Comparison of ENCODE assay signal across 8 cellular contexts in genomic region chr1:156082111-156083091, GRCh38. TPM values are rescaled to one million over a fixed set of nuclear protein-coding genes. Genes with fewer than 3 reads are reported as not detected.
A peak's percentile ranks its signal among the peaks of the same experiment; 100 is the strongest.
DNase-seq lines count a peak whose midpoint lies in the region; ATAC-seq and TF ChIP-seq lines count a peak whose summit lies in the region.

Gene MEX3A, minus strand, starts transcription at chr1:156082465. Its CDS starts 467 bp downstream, at chr1:156081998.

- no peak for TF ChIP-seq CTCF in GM06990 (IDR thresholded peaks at IDR 0.05; ENCODE audit: insufficient read depth, low read length, poor library complexity, severe bottlenecking)
- no peak for TF ChIP-seq CTCF in neural crest cell (conservative IDR thresholded peaks at IDR 0.05)
- no peak for TF ChIP-seq CTCF in type B pancreatic cell (conservative IDR thresholded peaks at IDR 0.05)

- H3K36me3 Mint-ChIP-seq in neural crest cell (ENCODE audit: low read depth) (peaks cover 17% of the 10 kb centered on the region), type B pancreatic cell (peaks cover 19% of the 10 kb centered on the region)

- H3K4me1 Mint-ChIP-seq in neural crest cell (peaks cover 70% of the 10 kb centered on the region), type B pancreatic cell (ENCODE audit: unreplicated experiment) (peaks cover 61% of the 10 kb centered on the region)

- H3K27me3 ChIP-seq in GM06990 (replicated peaks; ENCODE audit: control insufficient read depth, insufficient read depth, low read length) = peaks cover 1% of the 10 kb centered on the region; the same call in 1 of the 2 replicates

- H3K36me3 ChIP-seq in GM06990 (ENCODE audit: control insufficient read depth, insufficient read depth, low read length) = no peaks in the 10 kb centered on the region

- H3K27me3 Mint-ChIP-seq in neural crest cell (ENCODE audit: low read depth) (no peaks in the 10 kb centered on the region), type B pancreatic cell (no peaks in the 10 kb centered on the region)

- H3K9me3 Mint-ChIP-seq in neural crest cell = no peaks in the 10 kb centered on the region
- no peaks in the 10 kb centered on the region for H3K9me3 Mint-ChIP-seq in type B pancreatic cell

- no peak for ATAC-seq in HG03460 (IDR thresholded peaks at IDR 0.05; ENCODE audit: unreplicated experiment)

- peak within 1 kb of the TSS; percentile 100 for H3K4me3 Mint-ChIP-seq in neural crest cell
- peak within 1 kb of the TSS; percentile 99 for H3K4me3 Mint-ChIP-seq in type B pancreatic cell

- DNase-seq in GM06990 (ENCODE audit: extremely low read depth, insufficient read length) = peak; percentile 79
- peak; percentile 72 for DNase-seq in M059J (ENCODE audit: low read depth)
- DNase-seq in SHP77 treated with DMSO at 0.1 percent for 48 hours (lab: John Stamatoyannopoulos, UW) = peak; percentile 75
- peak; percentile 65 for DNase-seq in activated naive CD4-positive, alpha-beta T cell treated with Interleukin-2 at 50 U/mL for 16 hours
- peak; percentile 77 for DNase-seq in germinal center (ENCODE audit: low spot score)
- DNase-seq in neural crest cell (ENCODE audit: low read depth, low spot score) = peak; percentile 94
- DNase-seq in type B pancreatic cell (ENCODE audit: extremely low spot score, unreplicated experiment) = peak; percentile 95

- peak within 1 kb of the TSS; percentile 76 for H3K4me3 ChIP-seq in GM06990 (replicated peaks; ENCODE audit: low read depth, low read length)

- H3K27ac Mint-ChIP-seq in neural crest cell (ENCODE audit: unreplicated experiment) (peak within 1 kb of the TSS; percentile 98), type B pancreatic cell (peak within 1 kb of the TSS; percentile 93)

RNA-seq across cellular contexts. Expression of gene MEX3A, which starts in this region (rescaled TPM):
- total RNA-seq in M059J (2014; rRNA removed; shearing (Covaris generic)) = 2.5 and 3.2 TPM in 2 replicates
- total RNA-seq in neural crest cell (114 and 120 TPM in 2 replicates), type B pancreatic cell (ENCODE audit: low replicate concordance) (31.0 and 61.9 TPM in 2 replicates)
